ENCODE assay signal across 1 cellular context in the genomic region with DNA sequence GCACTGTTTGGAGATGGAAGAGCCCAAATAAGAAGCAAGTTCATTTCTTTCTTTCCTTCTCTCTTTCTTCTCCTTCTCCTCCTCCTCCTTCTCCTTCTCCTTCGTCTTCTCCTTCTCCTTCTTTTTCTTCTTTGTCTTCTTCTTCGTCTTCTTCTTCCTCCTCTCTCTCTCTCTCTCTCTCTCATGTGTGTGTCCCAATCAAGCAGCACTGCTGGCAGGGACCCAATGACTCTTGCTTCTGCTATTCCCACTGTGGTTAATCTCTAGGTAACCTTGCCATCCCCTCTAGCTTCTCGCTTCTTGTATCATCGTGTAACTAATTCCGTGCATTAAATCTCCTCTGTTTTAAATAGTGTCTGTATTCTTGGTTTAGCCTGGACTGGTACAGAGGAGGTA.
TF ChIP-seq lines count a peak whose summit lies in the region.

No MANE protein-coding gene starts in this region.

TF ChIP-seq in IMR-90, 13 proteins besides CTCF, POLR2A, EP300 and RAD21:
- TF ChIP-seq BHLHE40 (IDR thresholded peaks at IDR 0.05; ENCODE audit: low read depth, low read length): 0 out of 2 replicates have a peak, but pooled peaks have one; percentile 16
- no peak for TF ChIP-seq RFX5 (IDR thresholded peaks at IDR 0.05; ENCODE audit: low read depth, low read length)
- TF ChIP-seq CEBPB (IDR thresholded peaks at IDR 0.05; ENCODE audit: low read depth, low read length): peak; percentile 88
